In the genomic region with DNA sequence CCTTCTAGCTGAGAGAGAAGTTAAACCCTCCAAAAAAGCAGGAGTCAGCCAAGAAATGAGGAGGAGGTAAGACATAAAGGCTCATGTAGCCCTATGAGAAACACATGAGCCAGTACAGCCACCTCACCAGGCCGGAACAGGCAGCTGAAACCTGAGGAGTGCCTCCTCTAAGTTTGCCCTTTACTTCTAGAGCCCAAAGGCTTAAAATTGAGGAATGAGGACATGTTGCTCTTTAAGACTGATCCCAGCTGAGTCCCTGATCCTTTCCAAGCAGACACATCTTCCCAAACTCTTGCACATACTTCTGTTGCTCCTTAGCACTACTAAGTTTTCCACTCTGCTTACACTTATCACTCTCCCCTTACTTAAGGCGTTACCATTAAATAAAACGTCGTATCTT, we compare ENCODE assay signal across 13 cellular contexts.
DNase-seq lines count a peak whose midpoint lies in the region; ATAC-seq and TF ChIP-seq lines count a peak whose summit lies in the region.
"Had no signal": no experiment of that assay in that cellular context is flagged by ENCODE, and none has a peak within 500 bp of the region (broad histone marks: within the 10 kb centered on the region; RNA-seq: fewer than 3 reads in every experiment).

No MANE protein-coding gene starts in this region.

- no peaks in the 10 kb centered on the region for H3K4me1 Mint-ChIP-seq in CD8-positive, alpha-beta T cell (ENCODE audit: low read depth)

- peak overlapping the region; percentile 12 to 50 for H3K27ac ChIP-seq in coronary artery
- peak overlapping the region in 2 of 3 donors; percentile 41 to 46 for H3K27ac ChIP-seq in right lobe of liver
- peak overlapping the region; percentile 53 for H3K27ac ChIP-seq in subcutaneous abdominal adipose tissue (ENCODE audit: low read depth, low read length)
- no peak overlapping the region for H3K27ac ChIP-seq in CD8-positive, alpha-beta T cell (ENCODE audit: low read depth, low read length)

- POLR2A ChIA-PET in CD8-positive, alpha-beta T cell (lab: Charles Lee) = no interaction called here

- no peak for TF ChIP-seq POLR2A in right lobe of liver (IDR thresholded peaks at IDR 0.05)

- peaks cover 0 to 15% (median 9%) of the 10 kb centered on the region in 4 donors for H3K36me3 ChIP-seq in right lobe of liver
- H3K36me3 ChIP-seq in subcutaneous abdominal adipose tissue (ENCODE audit: control insufficient read depth in 5 of 5, insufficient read depth in 5 of 5, low read length in 5 of 5) = peaks cover 25 to 40% (median 28%) of the 10 kb centered on the region in 5 donors
- H3K36me3 ChIP-seq in mucosa of descending colon (ENCODE audit: low read depth) = no peaks in the 10 kb centered on the region
- no peaks in the 10 kb centered on the region for H3K36me3 ChIP-seq in CD8-positive, alpha-beta T cell (ENCODE audit: insufficient read depth, low read length)

- no peaks in the 10 kb centered on the region for H3K9me3 ChIP-seq in right lobe of liver
- no peaks in the 10 kb centered on the region for H3K9me3 ChIP-seq in subcutaneous abdominal adipose tissue (ENCODE audit: control insufficient read depth in 5 of 5, low read length in 5 of 5)
- H3K9me3 ChIP-seq in mucosa of descending colon = no peaks in the 10 kb centered on the region
- H3K9me3 ChIP-seq in CD8-positive, alpha-beta T cell (ENCODE audit: low read length) = no peaks in the 10 kb centered on the region

- H3K36me3 Mint-ChIP-seq in CD8-positive, alpha-beta T cell = no peaks in the 10 kb centered on the region

- no peaks in the 10 kb centered on the region for H3K27me3 ChIP-seq in right lobe of liver
- no peaks in the 10 kb centered on the region for H3K27me3 ChIP-seq in subcutaneous abdominal adipose tissue (ENCODE audit: control insufficient read depth in 5 of 5, insufficient read depth in 4 of 5, low read length in 5 of 5)
- no peaks in the 10 kb centered on the region for H3K27me3 ChIP-seq in CD8-positive, alpha-beta T cell (ENCODE audit: insufficient read depth, low read length)

- intact Hi-C loops in right lobe of liver (cut with DNase I) (no loop called here), mucosa of descending colon (cut with DNase I, micrococcal nuclease) (no loop called here)
- intact Hi-C loops in CD8-positive, alpha-beta T cell (cut with DNase I, micrococcal nuclease) = no loop called here

- no peak overlapping the region for H3K4me3 Mint-ChIP-seq in CD8-positive, alpha-beta T cell

- H3K4me3 ChIP-seq in coronary artery = peak overlapping the region; percentile 6
- no peak overlapping the region for H3K4me3 ChIP-seq in right lobe of liver
- H3K4me3 ChIP-seq in subcutaneous abdominal adipose tissue (ENCODE audit: low read depth in 1 of 5, low read length in 5 of 5) = no peak overlapping the region
- H3K4me3 ChIP-seq in mucosa of descending colon = no peak overlapping the region
- H3K4me3 ChIP-seq in CD8-positive, alpha-beta T cell (ENCODE audit: low read depth, low read length) = no peak overlapping the region

- H3K4me1 ChIP-seq in right lobe of liver (peaks cover 0 to 31% (median 9%) of the 10 kb centered on the region in 4 donors), subcutaneous abdominal adipose tissue (ENCODE audit: control insufficient read depth in 5 of 5, insufficient read depth in 5 of 5, low read length in 5 of 5) (peaks cover 0 to 54% (median 23%) of the 10 kb centered on the region in 5 donors), mucosa of descending colon (ENCODE audit: low read depth) (no peaks in the 10 kb centered on the region)
- no peaks in the 10 kb centered on the region for H3K4me1 ChIP-seq in CD8-positive, alpha-beta T cell (ENCODE audit: insufficient read depth, low read length)

- H3K27ac Mint-ChIP-seq in CD8-positive, alpha-beta T cell = no peak overlapping the region

- peaks cover 15% of the 10 kb centered on the region for H3K27me3 Mint-ChIP-seq in CD8-positive, alpha-beta T cell (ENCODE audit: low read depth)

- CTCF ChIA-PET in CD8-positive, alpha-beta T cell (lab: Charles Lee) = no interaction called here

- H3K9me3 Mint-ChIP-seq in CD8-positive, alpha-beta T cell = no peaks in the 10 kb centered on the region

- TF ChIP-seq CTCF in coronary artery (IDR thresholded peaks at IDR 0.05) (no peak), right lobe of liver (IDR thresholded peaks at IDR 0.05) (no peak), mucosa of descending colon (IDR thresholded peaks at IDR 0.05) (no peak)
- no peak for TF ChIP-seq CTCF in CD8-positive, alpha-beta T cell (IDR thresholded peaks at IDR 0.05)

- ATAC-seq in right lobe of liver (peak; percentile 20 to 52 (median 42)), GM18867 (IDR thresholded peaks at IDR 0.05; ENCODE audit: unreplicated experiment) (no peak), mucosa of descending colon (no peak)
- ATAC-seq in CD8-positive, alpha-beta T cell = no peak

- WGBS in right lobe of liver (ENCODE audit: insufficient coverage, low coverage, low lambda C conversion rate, missing lambda C conversion rate) = 64% methylated on average over 4 of the region's 4 CpGs

- peak overlapping the region in 1 of 5 donors; percentile 14 for H3K9ac ChIP-seq in subcutaneous abdominal adipose tissue (ENCODE audit: low read length in 5 of 5)

- DNase-seq in M059J (ENCODE audit: low read depth) (peak; percentile 72), coronary artery (ENCODE audit: low spot score) (no peak), right lobe of liver (no peak), mucosa of descending colon (no peak)
- DNase-seq in activated T-cell treated with anti-CD3 and anti-CD28 coated beads, Interleukin-2, amount 50 U/mL, for 48 hours = no peak
- DNase-seq in CD8-positive, alpha-beta T cell = no peak
- DNase-seq: activated CD8-positive, alpha-beta memory T cell treated with anti-CD3 and anti-CD28 coated beads, Interleukin-2, amount 50 U/mL, for 48 hours; H7; KG1; NCI-H2171 treated with DMSO at 0.1 percent for 48 hours; stimulated activated CD8-positive, alpha-beta memory T cell treated with anti-CD3 and anti-CD28 coated beads, Interleukin-4, amount 100 ng/mL, for 48 hours had no signal

Comparison
In these comparisons a context has a peak if more than half of its experiments do, and no peak if none do; other contexts are left out.
1. ATAC-seq: peak in right lobe of liver (4 of 4); none in GM18867 (single experiment), mucosa of descending colon (single experiment) and CD8-positive, alpha-beta T cell (single experiment).